Comparison of ENCODE assay signal across 8 cellular contexts in the genomic region with DNA sequence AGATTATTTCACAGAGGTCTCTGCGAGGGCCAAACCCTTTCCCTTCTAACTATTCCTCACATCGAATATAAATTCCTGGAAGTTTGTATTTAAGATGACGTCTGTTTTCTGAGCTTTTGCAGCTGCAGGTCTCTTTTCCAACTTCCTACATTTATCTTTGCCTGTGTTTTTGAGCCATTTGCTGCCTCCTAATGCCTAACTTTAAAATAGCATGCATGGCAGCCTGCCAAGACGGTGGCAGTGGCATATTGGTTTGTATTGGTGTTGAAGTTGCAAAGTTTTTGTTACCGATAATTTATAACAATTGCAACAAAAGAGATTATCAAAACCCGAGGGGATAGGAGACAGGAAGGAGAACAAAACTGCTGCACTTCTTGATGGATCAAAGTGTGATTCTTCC.
DNase-seq lines count a peak whose midpoint lies in the region; ATAC-seq, FAIRE-seq and TF ChIP-seq lines count a peak whose summit lies in the region.

No MANE protein-coding gene starts in this region.

- no peak for TF ChIP-seq POLR2A in A549 (IDR thresholded peaks at IDR 0.05; ENCODE audit: low read length)

- peak; percentile 36; the same call in 2 of the 3 replicates for TF ChIP-seq CTCF in A549 (IDR thresholded peaks at IDR 0.05)
- peak; percentile 71 for TF ChIP-seq CTCF in choroid plexus epithelial cell (conservative IDR thresholded peaks at IDR 0.05; ENCODE audit: low read depth, low read length)
- peak; percentile 34 for TF ChIP-seq CTCF in lung (IDR thresholded peaks at IDR 0.05; ENCODE audit: control extremely low read depth, extremely low read depth)

- WGBS in A549 (ENCODE audit: missing lambda C conversion rate): 2% methylated on average over 6 of the region's 6 CpGs
- 14 to 17% methylated on average over 6 of the region's 6 CpGs for WGBS in lung, 2 donors

- CTCF ChIA-PET in A549 (lab: Yijun Ruan, JAX): no interaction called here

- no peaks in the 10 kb centered on the region for H3K4me1 ChIP-seq in A549
- no peaks in the 10 kb centered on the region for H3K4me1 ChIP-seq in lung (ENCODE audit: control insufficient read depth in 2 of 2, insufficient read depth in 2 of 2, low read length in 2 of 2)

- TF ChIP-seq EP300 in A549 (IDR thresholded peaks at IDR 0.05): no peak

- no peak overlapping the region for H3K4me2 ChIP-seq in A549

- peak; percentile 36 to 42; a peak in 4 of 5 replicates for TF ChIP-seq RAD21 in A549 (conservative IDR thresholded peaks at IDR 0.05 in 1 of 2, IDR thresholded peaks at IDR 0.05 in 1 of 2)

- ATAC-seq in A549: 0 out of 6 replicates have a peak, but pooled peaks of 1 of the 2 experiments have one; percentile 49
- ATAC-seq in lung (ENCODE audit: insufficient read depth, low FRiP score): no peak

- H3K27ac ChIP-seq in A549: no peak overlapping the region
- H3K27ac ChIP-seq in lung (ENCODE audit: low read depth in 1 of 2, low read length in 1 of 2): no peak overlapping the region
- H3K27ac ChIP-seq in substantia nigra (ENCODE audit: low read depth, low read length, poor library complexity, severe bottlenecking): no peak overlapping the region

- DNase-seq in A549 (ENCODE audit: low read depth in 1 of 2, low spot score in 1 of 2) (peak; percentile 2 to 39), GM18507 (ENCODE audit: extremely low spot score, insufficient read length, low read depth) (no peak), M059J (ENCODE audit: low read depth) (peak; percentile 39), SHP77 (lab: John Stamatoyannopoulos, UW) (peak; percentile 34 to 38), choroid plexus epithelial cell (ENCODE audit: low read depth) (peak; percentile 53), lung (ENCODE audit: low spot score) (peak; percentile 63), substantia nigra (lab: John Stamatoyannopoulos, UW) (peak in 40 of 49 donors; percentile 1 to 67 (median 44)), germinal center (ENCODE audit: low spot score) (no peak)

- H3K9me3 ChIP-seq in A549 (no peaks in the 10 kb centered on the region), lung (ENCODE audit: control insufficient read depth in 2 of 2, insufficient read depth in 1 of 2, low read length in 1 of 2) (no peaks in the 10 kb centered on the region)

- FAIRE-seq in A549 (lab: Jason Lieb, UNC) (no peak), GM18507 (lab: Jason Lieb, UNC) (peak; percentile 59)

- H3K27me3 ChIP-seq in lung (ENCODE audit: control insufficient read depth, insufficient read depth): no peaks in the 10 kb centered on the region

- no peaks in the 10 kb centered on the region for H3K36me3 ChIP-seq in lung (ENCODE audit: control insufficient read depth in 2 of 2, insufficient read depth in 2 of 2, low read length in 2 of 2)

- POLR2A ChIA-PET in A549 (lab: Yijun Ruan, JAX): interaction anchor here (0.6 kb wide), 1 partner anchor 542 kb away, joined by 3 read pairs; no protein-coding TSS in a partner anchor

- no peak overlapping the region for H3K4me3 ChIP-seq in A549
- H3K4me3 ChIP-seq in choroid plexus epithelial cell (ENCODE audit: low read depth, low read length): no peak overlapping the region
- no peak overlapping the region for H3K4me3 ChIP-seq in lung

TF ChIP-seq in A549, 52 proteins besides CTCF, POLR2A, EP300 and RAD21:
- TF ChIP-seq EHMT2 (IDR thresholded peaks at IDR 0.05; ENCODE audit: low read depth): no peak
- peak; percentile 15; the same call in 1 of the 3 replicates for TF ChIP-seq SMC3 (IDR thresholded peaks at IDR 0.05)

Comparison
In these comparisons a context has a peak if more than half of its experiments do, and no peak if none do; other contexts are left out.
1. DNase-seq: peak in A549 (2 of 2), M059J (single experiment), SHP77 (2 of 2), choroid plexus epithelial cell (single experiment), lung (single experiment) and substantia nigra (40 of 49); none in GM18507 (single experiment) and germinal center (single experiment).
2. Peak in every context shown above with its lines, with median percentiles within 50 percentile points of each other: CTCF ChIP-seq.